In the genomic region with DNA sequence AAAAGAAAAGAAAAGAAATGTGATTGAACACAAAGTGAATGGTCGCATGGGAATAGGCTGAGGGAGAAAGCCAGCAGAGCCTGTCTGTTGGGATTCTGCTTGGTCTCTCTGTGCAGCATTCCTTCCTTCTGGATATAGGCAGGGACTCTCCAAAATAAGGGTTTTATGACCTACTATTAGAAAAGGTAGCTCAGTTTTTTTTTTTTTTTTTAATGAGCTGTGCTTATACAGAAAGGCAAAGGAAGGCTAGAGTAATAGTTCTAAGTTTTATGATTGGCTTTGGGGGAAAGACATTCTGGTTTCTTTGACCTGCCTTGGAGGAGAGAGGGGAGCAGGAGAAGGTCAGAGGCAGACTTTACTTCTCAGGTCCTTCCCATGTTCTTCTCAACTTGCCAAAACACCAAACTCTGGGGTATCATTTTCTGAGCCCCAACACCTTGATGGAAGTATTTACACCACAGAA, we compare ENCODE assay signal across 10 cellular contexts. TPM values are rescaled to one million over a fixed set of nuclear protein-coding genes. Genes with fewer than 3 reads are reported as not detected.
DNase-seq lines count a peak whose midpoint lies in the region; ATAC-seq, FAIRE-seq and TF ChIP-seq lines count a peak whose summit lies in the region.
"Had no signal": no experiment of that assay in that cellular context is flagged by ENCODE, and none has a peak within 500 bp of the region (broad histone marks: within the 10 kb centered on the region; RNA-seq: fewer than 3 reads in every experiment).

No MANE protein-coding gene starts in this region.

- H3K4me1 ChIP-seq in GM12878 (ENCODE audit: control insufficient read depth, insufficient read depth, low read length), result peaks cover 33% of the 10 kb centered on the region
- peaks cover 72% of the 10 kb centered on the region for H3K4me1 ChIP-seq in mesodermal cell (ENCODE audit: control insufficient read depth, insufficient read depth, low read length, poor library complexity, severe bottlenecking)

- H3K27ac ChIP-seq in GM12878 (ENCODE audit: control insufficient read depth, insufficient read depth), result no peak overlapping the region
- peak overlapping the region; percentile 99 for H3K27ac ChIP-seq in mesodermal cell (ENCODE audit: low read depth, low read length, severe bottlenecking)

- TSS peak; percentile 91 for BruUV-seq in GM12878 (replicated peaks; lab: Mats Ljungman, UMichigan)

- RAD21 ChIA-PET in GM12878 (lab: Charles Lee; ENCODE audit: unreplicated experiment), result interaction anchor here (0.7 to 2.7 kb wide), 7 partner anchors 11 to 84 kb away, joined by 3 to 19 read pairs (median 5); partner anchors contain the start of gene FLOT1

- 100% methylated on average over 1 of the region's 1 CpG for WGBS in GM12878 (ENCODE audit: insufficient coverage, insufficient replicate concordance, low lambda C conversion rate, missing lambda C conversion rate)
- WGBS in mesodermal cell (ENCODE audit: insufficient coverage in 2 of 2), 2 experiments, result 80% methylated on average over 1 of the region's 1 CpG; no CpG with 5 or more reads in 1 of the 2 experiments

- SMC1A ChIA-PET in GM12878 (lab: Charles Lee; ENCODE audit: uncharacterized antibody, unreplicated experiment), result interaction anchor here (1.0 to 9.7 kb wide), 7 partner anchors 19 to 53 kb away, joined by 4 to 217 read pairs (median 6); partner anchors contain the start of gene FLOT1

- no peak overlapping the region for H3K4me3 ChIP-seq in GM12878
- no peak overlapping the region for H3K4me3 ChIP-seq in mesodermal cell (ENCODE audit: extremely low read depth, insufficient read depth, low read length, poor library complexity, severe bottlenecking)

- H3K4me3 Mint-ChIP-seq in natural killer cell treated with Interleukin-12 subunit alpha and Interleukin-12 subunit beta and Interleukin-15 and Interleukin-18, amount 100 ng/mL, for 72 hours, result no peak overlapping the region
- H3K4me3 Mint-ChIP-seq in natural killer cell, result no peak overlapping the region
- H3K4me3 Mint-ChIP-seq: IgD-negative memory B cell had no signal

- no peaks in the 10 kb centered on the region for H3K9me3 Mint-ChIP-seq in natural killer cell treated with Interleukin-12 subunit alpha and Interleukin-12 subunit beta and Interleukin-15 and Interleukin-18, amount 100 ng/mL, for 72 hours
- H3K9me3 Mint-ChIP-seq in natural killer cell, result no peaks in the 10 kb centered on the region

- ATAC-seq in natural killer cell treated with Interleukin-12 subunit alpha and Interleukin-12 subunit beta and Interleukin-15 and Interleukin-18, amount 100 ng/mL, for 72 hours, result no peak
- no peak for ATAC-seq in natural killer cell
- ATAC-seq in GM12878, result no peak

- H3K27ac Mint-ChIP-seq in natural killer cell treated with Interleukin-12 subunit alpha and Interleukin-12 subunit beta and Interleukin-15 and Interleukin-18, amount 100 ng/mL, for 72 hours, result peak overlapping the region; percentile 24 to 75
- peak overlapping the region in 1 of 2 donors; percentile 4 for H3K27ac Mint-ChIP-seq in natural killer cell
- H3K27ac Mint-ChIP-seq: IgD-negative memory B cell had no signal

- CTCF ChIA-PET in GM12878 (lab: Yijun Ruan, JAX), result interaction anchor here (1.2 to 2.7 kb wide), 11 partner anchors 10 to 59 kb away, joined by 3 to 12 read pairs (median 6); partner anchors contain the start of gene IER3

- no peaks in the 10 kb centered on the region for H3K27me3 ChIP-seq in GM12878 (replicated peaks in 1 of 2; ENCODE audit: control insufficient read depth in 2 of 2, insufficient read depth in 2 of 2, low read length in 1 of 2)

- intact Hi-C loops in natural killer cell (cut with micrococcal nuclease) (no loop called here), GM12878 (cut with micrococcal nuclease; ENCODE audit: unreplicated experiment) (no loop called here), head of caudate nucleus (cut with DNase I) (no loop called here)

- H3K9me3 ChIP-seq in GM12878 (replicated peaks; ENCODE audit: control insufficient read depth, insufficient read depth, low read length) (no peaks in the 10 kb centered on the region; the same call in 2 of the 3 replicates), mesodermal cell (ENCODE audit: control insufficient read depth, low read length) (no peaks in the 10 kb centered on the region)

- no peaks in the 10 kb centered on the region for H4K20me1 ChIP-seq in GM12878 (ENCODE audit: control insufficient read depth, insufficient read depth)

- peaks cover 36 to 38% of the 10 kb centered on the region in 2 donors for H3K4me1 Mint-ChIP-seq in natural killer cell treated with Interleukin-12 subunit alpha and Interleukin-12 subunit beta and Interleukin-15 and Interleukin-18, amount 100 ng/mL, for 72 hours (ENCODE audit: low read depth in 2 of 2)
- peaks cover 10 to 14% of the 10 kb centered on the region in 2 donors for H3K4me1 Mint-ChIP-seq in natural killer cell

- peaks cover 10 to 13% of the 10 kb centered on the region in 2 donors for H3K27me3 Mint-ChIP-seq in natural killer cell treated with Interleukin-12 subunit alpha and Interleukin-12 subunit beta and Interleukin-15 and Interleukin-18, amount 100 ng/mL, for 72 hours
- peaks cover 10 to 19% of the 10 kb centered on the region in 2 donors for H3K27me3 Mint-ChIP-seq in natural killer cell (ENCODE audit: low read depth in 2 of 2)

- no peak for FAIRE-seq in GM12878 (lab: Jason Lieb, UNC)

- POLR2A ChIA-PET in GM12878 (lab: Charles Lee), result interaction anchor here (0.6 to 4.2 kb wide), 10 partner anchors 16 to 148 kb away, joined by 3 to 49 read pairs (median 4); partner anchors contain the start of genes FLOT1 and MDC1

- H2AFZ ChIP-seq in GM12878 (ENCODE audit: control insufficient read depth, low read depth, low read length), result no peak overlapping the region

- DNase-seq in natural killer cell treated with Interleukin-12 subunit alpha and Interleukin-12 subunit beta and Interleukin-15 and Interleukin-18, amount 100 ng/mL, for 72 hours (ENCODE audit: low spot score), result no peak
- DNase-seq in natural killer cell (no peak), GM12878 (ENCODE audit: low read depth, low spot score) (no peak), head of caudate nucleus (no peak), hippocampal formation (lab: John Stamatoyannopoulos, UW) (no peak), NCI-H526 treated with DMSO at 0.1 percent for 48 hours (lab: John Stamatoyannopoulos, UW) (no peak)
- DNase-seq in stimulated activated CD4-positive, alpha-beta T cell treated with anti-CD3 and anti-CD28 coated beads, Interleukin-4, amount 100 ng/mL, for 1 hour, result no peak
- DNase-seq: activated effector memory CD4-positive, alpha-beta T cell treated with anti-CD3 and anti-CD28 coated beads, Interleukin-2, amount 50 U/mL, for 16 hours had no signal

- H3K36me3 ChIP-seq in GM12878 (ENCODE audit: control insufficient read depth in 2 of 2, insufficient read depth in 2 of 2, low read length in 1 of 2) (no peaks in the 10 kb centered on the region), mesodermal cell (ENCODE audit: control insufficient read depth, insufficient read depth, low read length) (no peaks in the 10 kb centered on the region)

- no peak for TF ChIP-seq POLR2A in GM12878 (IDR thresholded peaks at IDR 0.05; ENCODE audit: low read depth, low read length)

- H3K79me2 ChIP-seq in GM12878 (ENCODE audit: control insufficient read depth, insufficient read depth, low read length), result no peaks in the 10 kb centered on the region

- no peak overlapping the region for H3K9ac ChIP-seq in GM12878 (ENCODE audit: control insufficient read depth, insufficient read depth, low read length)

- TF ChIP-seq CTCF in natural killer cell (IDR thresholded peaks at IDR 0.05) (no peak), GM12878 (IDR thresholded peaks at IDR 0.05 in 2 of 3, conservative IDR thresholded peaks at IDR 0.05 in 1 of 3; ENCODE audit: control insufficient read depth in 2 of 3, extremely low read depth in 1 of 3, insufficient read depth in 1 of 3, low read depth in 3 of 3, low read length in 3 of 3) (no peak)

- TF ChIP-seq EP300 in GM12878 (IDR thresholded peaks at IDR 0.05; ENCODE audit: borderline replicate concordance in 1 of 2, control insufficient read depth in 1 of 2, low read depth in 2 of 2, low read length in 2 of 2), result no peak

- no peak for TF ChIP-seq RAD21 in GM12878 (IDR thresholded peaks at IDR 0.05; ENCODE audit: insufficient read depth, low read depth, low read length)

- no peak overlapping the region for H3K4me2 ChIP-seq in GM12878 (ENCODE audit: control insufficient read depth, insufficient read depth)

- in situ Hi-C loops in GM12878 (cut with MboI), result no loop called here

- H3K36me3 Mint-ChIP-seq in natural killer cell treated with Interleukin-12 subunit alpha and Interleukin-12 subunit beta and Interleukin-15 and Interleukin-18, amount 100 ng/mL, for 72 hours, result no peaks in the 10 kb centered on the region
- H3K36me3 Mint-ChIP-seq in natural killer cell, result no peaks in the 10 kb centered on the region

RNA-seq across cellular contexts. Expression of gene IER3, which starts 18.8 kb away (rescaled TPM):
- 100 to 1,000 TPM; 128 to 346 TPM for total RNA-seq in natural killer cell treated with Interleukin-12 subunit alpha and Interleukin-12 subunit beta and Interleukin-15 and Interleukin-18, amount 100 ng/mL, for 72 hours
- total RNA-seq in natural killer cell (100 to 1,000 TPM in 1 of 3 donors, 10 to 100 TPM in 2; 39.7 to 105 (median 66.5) TPM), GM12878 (2014; rRNA removed) (67.2 and 71.6 TPM in 2 replicates), GM12878 (2014; rRNA removed; fragmentation: Illumina TruSeq; extraction: Trizol) (42.0 and 43.2 TPM in 2 replicates), GM12878 (2021) (65.8 and 80.7 TPM in 2 replicates)
- 22.9 and 23.9 TPM in 2 replicates for total RNA-seq in GM12878 (2013; cell fraction: nucleolus; rRNA removed)
- polyA plus RNA-seq in GM12878 (2011; ENCODE audit: low read depth), result 10.6 TPM
- polyA plus RNA-seq in GM12878 (2011; rRNA removed) (100 and 104 TPM in 2 replicates), GM12878 (2014; fragmentation: Illumina TruSeq; extraction: Trizol) (8.3 and 22.5 TPM in 2 replicates), GM12878 (2014; fragmentation: Nextera tagmentation; extraction: Ambion mirVana) (1 to 10 TPM; 1.9 to 7.3 TPM), GM12878 (2014; rRNA removed) (63.8 and 71.6 TPM in 2 replicates), GM12878 (2016; fragmentation: Nextera tagmentation; extraction: Ambion mirVana) (10 to 100 TPM; 16.1 to 19.5 TPM)
- 96.0 and 101 TPM in 2 replicates for polyA plus RNA-seq in GM12878 (2011; cell fraction: cytosol; rRNA removed)
- polyA plus RNA-seq in GM12878 (2011; cell fraction: nucleus; rRNA removed), result 183 and 184 TPM in 2 replicates
- polyA plus RNA-seq in GM12878 (2012), result 21.4 and 31.8 TPM in 2 replicates
- polyA minus RNA-seq in GM12878 (2011; rRNA and poly(A)+ RNA removed), result 63.6 and 100 TPM in 2 replicates
- polyA minus RNA-seq in GM12878 (2011; cell fraction: cytosol; rRNA and poly(A)+ RNA removed), result 102 and 106 TPM in 2 replicates
- 70.4 and 103 TPM in 2 replicates for polyA minus RNA-seq in GM12878 (2011; cell fraction: nucleus; rRNA and poly(A)+ RNA removed)
- 139 TPM for polyA plus RNA-seq in mesodermal cell (2013, experiment 1 of 2)
- 110 TPM for polyA plus RNA-seq in mesodermal cell (2013, experiment 2 of 2)

RNA-seq across cellular contexts. Expression of gene FLOT1, which starts 20.7 kb away (rescaled TPM):
- 100 to 1,000 TPM; 219 to 319 TPM for total RNA-seq in natural killer cell treated with Interleukin-12 subunit alpha and Interleukin-12 subunit beta and Interleukin-15 and Interleukin-18, amount 100 ng/mL, for 72 hours
- total RNA-seq in natural killer cell (100 to 1,000 TPM in 1 of 3 donors, 10 to 100 TPM in 2; 73.1 to 113 (median 94.2) TPM), GM12878 (2014; rRNA removed) (98.4 and 102 TPM in 2 replicates), GM12878 (2014; rRNA removed; fragmentation: Illumina TruSeq; extraction: Trizol) (71.2 and 73.6 TPM in 2 replicates), GM12878 (2021) (111 and 115 TPM in 2 replicates)
- 83.3 and 102 TPM in 2 replicates for total RNA-seq in GM12878 (2013; cell fraction: nucleolus; rRNA removed)
- polyA plus RNA-seq in GM12878 (2011; ENCODE audit: low read depth), result 57.9 TPM
- polyA plus RNA-seq in GM12878 (2011; rRNA removed) (113 and 153 TPM in 2 replicates), GM12878 (2014; fragmentation: Illumina TruSeq; extraction: Trizol) (102 and 112 TPM in 2 replicates), GM12878 (2014; fragmentation: Nextera tagmentation; extraction: Ambion mirVana) (10 to 100 TPM; 12.3 to 16.8 TPM), GM12878 (2014; rRNA removed) (140 and 153 TPM in 2 replicates), GM12878 (2016; fragmentation: Nextera tagmentation; extraction: Ambion mirVana) (100 to 1,000 TPM; 114 to 119 TPM)
- 161 and 169 TPM in 2 replicates for polyA plus RNA-seq in GM12878 (2011; cell fraction: cytosol; rRNA removed)
- 189 and 204 TPM in 2 replicates for polyA plus RNA-seq in GM12878 (2011; cell fraction: nucleus; rRNA removed)
- polyA plus RNA-seq in GM12878 (2012), result 103 and 110 TPM in 2 replicates
- polyA minus RNA-seq in GM12878 (2011; rRNA and poly(A)+ RNA removed), result 106 and 129 TPM in 2 replicates
- 45.0 and 45.6 TPM in 2 replicates for polyA minus RNA-seq in GM12878 (2011; cell fraction: cytosol; rRNA and poly(A)+ RNA removed)
- polyA minus RNA-seq in GM12878 (2011; cell fraction: nucleus; rRNA and poly(A)+ RNA removed), result 64.8 and 96.5 TPM in 2 replicates
- polyA plus RNA-seq in mesodermal cell (2013, experiment 1 of 2), result 145 TPM
- 130 TPM for polyA plus RNA-seq in mesodermal cell (2013, experiment 2 of 2)

RNA-seq across cellular contexts. Expression of gene TUBB, which starts 43.0 kb away (rescaled TPM):
- total RNA-seq in natural killer cell treated with Interleukin-12 subunit alpha and Interleukin-12 subunit beta and Interleukin-15 and Interleukin-18, amount 100 ng/mL, for 72 hours, result 1,000 to 10,000 TPM in 1 of 2 donors, 100 to 1,000 TPM in 1; 938 to 1,043 TPM
- total RNA-seq in natural killer cell (100 to 1,000 TPM; 121 to 168 (median 127) TPM), GM12878 (2014; rRNA removed) (1,600 and 1,662 TPM in 2 replicates), GM12878 (2014; rRNA removed; fragmentation: Illumina TruSeq; extraction: Trizol) (1,225 and 1,242 TPM in 2 replicates), GM12878 (2021) (1,685 and 1,700 TPM in 2 replicates)
- 180 and 186 TPM in 2 replicates for total RNA-seq in GM12878 (2013; cell fraction: nucleolus; rRNA removed)
- polyA plus RNA-seq in GM12878 (2011; ENCODE audit: low read depth), result 770 TPM
- polyA plus RNA-seq in GM12878 (2011; rRNA removed) (1,703 and 2,596 TPM in 2 replicates), GM12878 (2014; fragmentation: Illumina TruSeq; extraction: Trizol) (2,402 and 3,052 TPM in 2 replicates), GM12878 (2014; fragmentation: Nextera tagmentation; extraction: Ambion mirVana) (1,000 to 10,000 TPM; 1,039 to 1,376 TPM), GM12878 (2014; rRNA removed) (2,367 and 2,490 TPM in 2 replicates), GM12878 (2016; fragmentation: Nextera tagmentation; extraction: Ambion mirVana) (1,000 to 10,000 TPM; 1,510 to 1,651 TPM)
- polyA plus RNA-seq in GM12878 (2011; cell fraction: cytosol; rRNA removed), result 2,686 and 3,225 TPM in 2 replicates
- polyA plus RNA-seq in GM12878 (2011; cell fraction: nucleus; rRNA removed), result 1,113 and 1,357 TPM in 2 replicates
- 828 and 941 TPM in 2 replicates for polyA plus RNA-seq in GM12878 (2012)
- polyA minus RNA-seq in GM12878 (2011; rRNA and poly(A)+ RNA removed), result 2,195 and 2,964 TPM in 2 replicates
- polyA minus RNA-seq in GM12878 (2011; cell fraction: cytosol; rRNA and poly(A)+ RNA removed), result 626 and 717 TPM in 2 replicates
- 193 and 357 TPM in 2 replicates for polyA minus RNA-seq in GM12878 (2011; cell fraction: nucleus; rRNA and poly(A)+ RNA removed)
- polyA plus RNA-seq in mesodermal cell (2013, experiment 1 of 2), result 1,638 TPM
- 1,486 TPM for polyA plus RNA-seq in mesodermal cell (2013, experiment 2 of 2)

RNA-seq across cellular contexts. Expression of gene MDC1, which starts 46.1 kb away (rescaled TPM):
- total RNA-seq in natural killer cell treated with Interleukin-12 subunit alpha and Interleukin-12 subunit beta and Interleukin-15 and Interleukin-18, amount 100 ng/mL, for 72 hours, result 100 to 1,000 TPM in 1 of 2 donors, 10 to 100 TPM in 1; 64.1 to 118 TPM
- 10 to 100 TPM; 61.2 to 77.0 (median 64.5) TPM for total RNA-seq in natural killer cell
- 15.3 and 21.3 TPM in 2 replicates for total RNA-seq in GM12878 (2013; cell fraction: nucleolus; rRNA removed)
- total RNA-seq in GM12878 (2014; rRNA removed), result 11.9 and 12.9 TPM in 2 replicates
- 12.4 and 12.5 TPM in 2 replicates for total RNA-seq in GM12878 (2014; rRNA removed; fragmentation: Illumina TruSeq; extraction: Trizol)
- 62.5 and 66.9 TPM in 2 replicates for total RNA-seq in GM12878 (2021)
- polyA plus RNA-seq in GM12878 (2011; ENCODE audit: low read depth), result 30.8 TPM
- polyA plus RNA-seq in GM12878 (2011; rRNA removed), result 6.8 and 14.8 TPM in 2 replicates
- 18.4 and 23.7 TPM in 2 replicates for polyA plus RNA-seq in GM12878 (2011; cell fraction: cytosol; rRNA removed)
- 68.0 and 73.9 TPM in 2 replicates for polyA plus RNA-seq in GM12878 (2011; cell fraction: nucleus; rRNA removed)
- 36.6 and 43.4 TPM in 2 replicates for polyA plus RNA-seq in GM12878 (2012)
- polyA plus RNA-seq in GM12878 (2014; fragmentation: Illumina TruSeq; extraction: Trizol), result 52.7 and 53.6 TPM in 2 replicates
- 1 to 10 TPM; 5.1 to 6.5 TPM for polyA plus RNA-seq in GM12878 (2014; fragmentation: Nextera tagmentation; extraction: Ambion mirVana)
- polyA plus RNA-seq in GM12878 (2014; rRNA removed), result 30.1 and 33.3 TPM in 2 replicates
- 10 to 100 TPM; 31.1 to 36.2 TPM for polyA plus RNA-seq in GM12878 (2016; fragmentation: Nextera tagmentation; extraction: Ambion mirVana)
- 17.6 and 22.5 TPM in 2 replicates for polyA minus RNA-seq in GM12878 (2011; rRNA and poly(A)+ RNA removed)
- polyA minus RNA-seq in GM12878 (2011; cell fraction: cytosol; rRNA and poly(A)+ RNA removed), result 8.5 and 20.0 TPM in 2 replicates
- polyA minus RNA-seq in GM12878 (2011; cell fraction: nucleus; rRNA and poly(A)+ RNA removed), result 7.4 and 14.4 TPM in 2 replicates
- polyA plus RNA-seq in mesodermal cell (2013, experiment 1 of 2), result 60.6 TPM
- polyA plus RNA-seq in mesodermal cell (2013, experiment 2 of 2), result 50.2 TPM
